ENCODE assay signal across 1 cellular context in genomic region chr15:71807691-71808091, GRCh38.
TF ChIP-seq lines count a peak whose summit lies in the region.

No MANE protein-coding gene starts in this region.

TF ChIP-seq in WTC11, 78 proteins besides CTCF, POLR2A, EP300 and RAD21 (continued from another document):
- TF ChIP-seq AR (CRISPR knock-in tag; IDR thresholded peaks at IDR 0.05) = no peak
- TF ChIP-seq IRF2 (CRISPR knock-in tag; IDR thresholded peaks at IDR 0.05; ENCODE audit: borderline replicate concordance, low read depth) = no peak
- TF ChIP-seq ATF1 (CRISPR knock-in tag; IDR thresholded peaks at IDR 0.05) = no peak
- TF ChIP-seq PRDM15 (CRISPR knock-in tag; IDR thresholded peaks at IDR 0.05) = no peak
- no peak for TF ChIP-seq NFATC4 (CRISPR knock-in tag; IDR thresholded peaks at IDR 0.05)
- TF ChIP-seq TCF7 (CRISPR knock-in tag; IDR thresholded peaks at IDR 0.05; ENCODE audit: low read depth) = no peak
- TF ChIP-seq HMGXB4 (CRISPR knock-in tag; IDR thresholded peaks at IDR 0.05) = no peak
- TF ChIP-seq ZNF396 (CRISPR knock-in tag; IDR thresholded peaks at IDR 0.05; ENCODE audit: borderline replicate concordance) = no peak
- TF ChIP-seq SOX15 (CRISPR knock-in tag; IDR thresholded peaks at IDR 0.05) = no peak
- no peak for TF ChIP-seq ZNF512 (CRISPR knock-in tag; IDR thresholded peaks at IDR 0.05; ENCODE audit: borderline replicate concordance)
TF ChIP-seq in WTC11: peak in this region for 0.
